In genomic region chr1:182389619-182390047, GRCh38 we compare ENCODE assay signal across 9 cellular contexts. TPM values are rescaled to one million over a fixed set of nuclear protein-coding genes. Genes with fewer than 3 reads are reported as not detected.
DNase-seq lines count a peak whose midpoint lies in the region; ATAC-seq and TF ChIP-seq lines count a peak whose summit lies in the region.
"Had no signal": no experiment of that assay in that cellular context is flagged by ENCODE, and none has a peak within 500 bp of the region (broad histone marks: within the 10 kb centered on the region; RNA-seq: fewer than 3 reads in every experiment).

No MANE protein-coding gene starts in this region.

- peaks cover 28% of the 10 kb centered on the region for H3K27me3 Mint-ChIP-seq in stimulated activated naive CD8-positive, alpha-beta T cell treated with anti-CD3 and anti-CD28 coated beads, Interleukin-15, Interleukin-2, amounts not matched to agents 100 ng/mL and 50 ng/mL, for 24 hours

- H3K4me3 ChIP-seq in prostate gland = peak overlapping the region; percentile 56 to 90

- H3K36me3 ChIP-seq in prostate gland = peaks cover 12 to 17% of the 10 kb centered on the region in 2 donors

- H3K4me3 Mint-ChIP-seq in stimulated activated naive CD8-positive, alpha-beta T cell treated with anti-CD3 and anti-CD28 coated beads, Interleukin-15, Interleukin-2, amounts not matched to agents 100 ng/mL and 50 ng/mL, for 24 hours = peak overlapping the region; percentile 87

- WGBS in prostate gland = 5% methylated on average over 13 of the region's 13 CpGs

- H3K4me1 Mint-ChIP-seq in stimulated activated naive CD8-positive, alpha-beta T cell treated with anti-CD3 and anti-CD28 coated beads, Interleukin-15, Interleukin-2, amounts not matched to agents 100 ng/mL and 50 ng/mL, for 24 hours (ENCODE audit: low read depth) = peaks cover 18% of the 10 kb centered on the region

- peak; percentile 17 for TF ChIP-seq POLR2A in prostate gland (IDR thresholded peaks at IDR 0.05)

- DNase-seq in stimulated activated naive CD8-positive, alpha-beta T cell treated with anti-CD3 and anti-CD28 coated beads, Interleukin-15, Interleukin-2, amounts not matched to agents 100 U/mL and 50 U/mL, for 24 hours = no peak
- DNase-seq in foreskin keratinocyte (no peak), prostate gland (ENCODE audit: low spot score) (peak; percentile 80), GM13977 (ENCODE audit: low spot score) (no peak)

- H3K27ac ChIP-seq in VCaP (peak overlapping the region; percentile 95; the same call in 1 of the 2 replicates), foreskin keratinocyte (peak overlapping the region; percentile 69), prostate gland (peak overlapping the region; percentile 97 to 99)

- TF ChIP-seq CTCF in VCaP (conservative IDR thresholded peaks at IDR 0.05) (no peak), foreskin keratinocyte (conservative IDR thresholded peaks at IDR 0.05) (no peak), prostate gland (IDR thresholded peaks at IDR 0.05) (no peak), GM13977 (IDR thresholded peaks at IDR 0.05; ENCODE audit: extremely low read depth, insufficient read depth, missing control alignments) (no peak)

- H3K27ac Mint-ChIP-seq in stimulated activated naive CD8-positive, alpha-beta T cell treated with anti-CD3 and anti-CD28 coated beads, Interleukin-15, Interleukin-2, amounts not matched to agents 100 ng/mL and 50 ng/mL, for 24 hours = peak overlapping the region; percentile 40

- intact Hi-C loops in prostate gland (cut with DNase I) = loop anchor here (2.0 to 10.0 kb wide), 3 partner anchors 41 to 395 kb away; partner anchors contain the start of gene NPL

- no peaks in the 10 kb centered on the region for H3K9me3 Mint-ChIP-seq in stimulated activated naive CD8-positive, alpha-beta T cell treated with anti-CD3 and anti-CD28 coated beads, Interleukin-15, Interleukin-2, amounts not matched to agents 100 ng/mL and 50 ng/mL, for 24 hours

- ATAC-seq in stimulated activated naive CD8-positive, alpha-beta T cell treated with anti-CD3 and anti-CD28 coated beads, Interleukin-15, Interleukin-2, amounts not matched to agents 100 U/mL and 50 U/mL, for 24 hours = no peak
- ATAC-seq in foreskin keratinocyte (no peak), HG03196 (IDR thresholded peaks at IDR 0.05; ENCODE audit: unreplicated experiment) (no peak), GM19452 (IDR thresholded peaks at IDR 0.05; ENCODE audit: unreplicated experiment) (no peak)

- H3K9me3 ChIP-seq in prostate gland = no peaks in the 10 kb centered on the region

- no peaks in the 10 kb centered on the region for H3K27me3 ChIP-seq in foreskin keratinocyte
- H3K27me3 ChIP-seq in prostate gland (replicated peaks; ENCODE audit: insufficient read depth) = no peaks in the 10 kb centered on the region

- H3K36me3 Mint-ChIP-seq in stimulated activated naive CD8-positive, alpha-beta T cell treated with anti-CD3 and anti-CD28 coated beads, Interleukin-15, Interleukin-2, amounts not matched to agents 100 ng/mL and 50 ng/mL, for 24 hours (ENCODE audit: low read depth) = peaks cover 29% of the 10 kb centered on the region

- in situ Hi-C loops in GM13977 (cut with MboI; ENCODE audit: low pct_unique_long_range_greater_than_20kb, low sequenced_read_pairs, unreplicated experiment) = loop anchor here (10.0 kb wide), 1 partner anchor 305 kb away; no protein-coding TSS in a partner anchor

- peaks cover 7% of the 10 kb centered on the region for H3K4me1 ChIP-seq in foreskin keratinocyte
- H3K4me1 ChIP-seq in prostate gland (replicated peaks) = no peaks in the 10 kb centered on the region

RNA-seq across cellular contexts. Expression of gene GLUL, which starts 2.0 kb away (rescaled TPM):
- 525 and 901 TPM in 2 replicates for total RNA-seq in foreskin keratinocyte
- polyA plus RNA-seq in foreskin keratinocyte = 132 and 282 TPM in 2 replicates
- 1,000 to 10,000 TPM in 1 of 2 donors, 100 to 1,000 TPM in 1; 538 to 1,389 TPM for total RNA-seq in prostate gland

RNA-seq across cellular contexts. Expression of gene TEDDM1, which starts 10.8 kb away (rescaled TPM):
- total RNA-seq in foreskin keratinocyte = not detected in 2 replicates
- not detected in 2 replicates for polyA plus RNA-seq in foreskin keratinocyte
- not detected for total RNA-seq in prostate gland
- total RNA-seq: myocyte had no signal
